In genomic region chr2:85413592-85414421, GRCh38 we compare ENCODE assay signal across 1 cellular context.
TF ChIP-seq lines count a peak whose summit lies in the region.

No MANE protein-coding gene starts in this region.

TF ChIP-seq in K562, 482 proteins besides CTCF, POLR2A, EP300 and RAD21 (continued from another document and continues in another):
- TF ChIP-seq, protein P1, sequence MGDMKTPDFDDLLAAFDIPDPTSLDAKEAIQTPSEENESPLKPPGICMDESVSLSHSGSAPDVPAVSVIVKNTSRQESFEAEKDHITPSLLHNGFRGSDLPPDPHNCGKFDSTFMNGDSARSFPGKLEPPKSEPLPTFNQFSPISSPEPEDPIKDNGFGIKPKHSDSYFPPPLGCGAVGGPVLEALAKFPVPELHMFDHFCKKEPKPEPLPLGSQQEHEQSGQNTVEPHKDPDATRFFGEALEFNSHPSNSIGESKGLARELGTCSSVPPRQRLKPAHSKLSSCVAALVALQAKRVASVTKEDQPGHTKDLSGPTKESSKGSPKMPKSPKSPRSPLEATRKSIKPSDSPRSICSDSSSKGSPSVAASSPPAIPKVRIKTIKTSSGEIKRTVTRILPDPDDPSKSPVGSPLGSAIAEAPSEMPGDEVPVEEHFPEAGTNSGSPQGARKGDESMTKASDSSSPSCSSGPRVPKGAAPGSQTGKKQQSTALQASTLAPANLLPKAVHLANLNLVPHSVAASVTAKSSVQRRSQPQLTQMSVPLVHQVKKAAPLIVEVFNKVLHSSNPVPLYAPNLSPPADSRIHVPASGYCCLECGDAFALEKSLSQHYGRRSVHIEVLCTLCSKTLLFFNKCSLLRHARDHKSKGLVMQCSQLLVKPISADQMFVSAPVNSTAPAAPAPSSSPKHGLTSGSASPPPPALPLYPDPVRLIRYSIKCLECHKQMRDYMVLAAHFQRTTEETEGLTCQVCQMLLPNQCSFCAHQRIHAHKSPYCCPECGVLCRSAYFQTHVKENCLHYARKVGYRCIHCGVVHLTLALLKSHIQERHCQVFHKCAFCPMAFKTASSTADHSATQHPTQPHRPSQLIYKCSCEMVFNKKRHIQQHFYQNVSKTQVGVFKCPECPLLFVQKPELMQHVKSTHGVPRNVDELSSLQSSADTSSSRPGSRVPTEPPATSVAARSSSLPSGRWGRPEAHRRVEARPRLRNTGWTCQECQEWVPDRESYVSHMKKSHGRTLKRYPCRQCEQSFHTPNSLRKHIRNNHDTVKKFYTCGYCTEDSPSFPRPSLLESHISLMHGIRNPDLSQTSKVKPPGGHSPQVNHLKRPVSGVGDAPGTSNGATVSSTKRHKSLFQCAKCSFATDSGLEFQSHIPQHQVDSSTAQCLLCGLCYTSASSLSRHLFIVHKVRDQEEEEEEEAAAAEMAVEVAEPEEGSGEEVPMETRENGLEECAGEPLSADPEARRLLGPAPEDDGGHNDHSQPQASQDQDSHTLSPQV (IDR thresholded peaks at IDR 0.05): peak; percentile 69; the same call in 1 of the 2 replicates
- TF ChIP-seq ZNF695 (CRISPR knock-in tag; IDR thresholded peaks at IDR 0.05) (no peak), ZFP30 (CRISPR knock-in tag; IDR thresholded peaks at IDR 0.05; ENCODE audit: borderline replicate concordance) (no peak), MAFG (tag; conservative IDR thresholded peaks at IDR 0.05) (no peak), TARDBP (IDR thresholded peaks at IDR 0.05) (no peak), ZNF830 (CRISPR knock-in tag; IDR thresholded peaks at IDR 0.05) (no peak), ZNF134 (CRISPR knock-in tag; conservative IDR thresholded peaks at IDR 0.05) (no peak), TFAM (CRISPR knock-in tag; conservative IDR thresholded peaks at IDR 0.05) (no peak), SMARCB1 (IDR thresholded peaks at IDR 0.05; ENCODE audit: insufficient read length, low read depth) (no peak), KDM1A (IDR thresholded peaks at IDR 0.05) (no peak), ADNP (tag; IDR thresholded peaks at IDR 0.05) (no peak), ARNT (IDR thresholded peaks at IDR 0.05) (no peak), PHF8 (IDR thresholded peaks at IDR 0.05; ENCODE audit: borderline replicate concordance, low read length) (peak; percentile 49; the same call in 1 of the 2 replicates), SP1 (CRISPR knock-in tag; IDR thresholded peaks at IDR 0.05) (peak; percentile 31; the same call in 1 of the 2 replicates), NR3C1 (CRISPR knock-in tag; IDR thresholded peaks at IDR 0.05) (no peak), ZNF766 (CRISPR knock-in tag; conservative IDR thresholded peaks at IDR 0.05) (no peak), GTF2A2 (tag; IDR thresholded peaks at IDR 0.05) (no peak), MEF2D (tag; conservative IDR thresholded peaks at IDR 0.05; ENCODE audit: low read depth) (no peak), TRIM28 (IDR thresholded peaks at IDR 0.05) (no peak), NCOA6 (IDR thresholded peaks at IDR 0.05) (no peak), MAFK (IDR thresholded peaks at IDR 0.05; ENCODE audit: low read length) (no peak), GABPB1 (CRISPR knock-in tag; IDR thresholded peaks at IDR 0.05) (no peak), NFE2 (IDR thresholded peaks at IDR 0.05; ENCODE audit: low read depth) (no peak), TOE1 (IDR thresholded peaks at IDR 0.05; ENCODE audit: borderline replicate concordance) (no peak), TOE1 (CRISPR knock-in tag; IDR thresholded peaks at IDR 0.05; ENCODE audit: borderline replicate concordance, low read depth) (no peak), POLR3A (IDR thresholded peaks at IDR 0.05; ENCODE audit: borderline replicate concordance, extremely low read depth, insufficient read depth, insufficient read length) (no peak), CAMTA2 (CRISPR knock-in tag; conservative IDR thresholded peaks at IDR 0.05) (no peak), EP400 (IDR thresholded peaks at IDR 0.05) (peak; percentile 43; the same call in 1 of the 2 replicates), ZNF764 (CRISPR knock-in tag; IDR thresholded peaks at IDR 0.05; ENCODE audit: low read depth) (no peak), SIN3A (IDR thresholded peaks at IDR 0.05; ENCODE audit: borderline replicate concordance in 2 of 2, control insufficient read depth in 1 of 2, low read depth in 2 of 2, low read length in 2 of 2) (no peak), ZNF124 (CRISPR knock-in tag; IDR thresholded peaks at IDR 0.05) (no peak), CTCFL (IDR thresholded peaks at IDR 0.05; ENCODE audit: borderline replicate concordance, insufficient read depth, low read depth, low read length, poor library complexity, severe bottlenecking) (no peak), CXXC5 (CRISPR knock-in tag; IDR thresholded peaks at IDR 0.05) (peak; percentile 54), ZNF76 (CRISPR knock-in tag; IDR thresholded peaks at IDR 0.05; ENCODE audit: borderline replicate concordance) (no peak), NFATC3 (IDR thresholded peaks at IDR 0.05) (no peak), ZBED1 (IDR thresholded peaks at IDR 0.05) (no peak), KAT8 (IDR thresholded peaks at IDR 0.05; ENCODE audit: low read depth) (no peak), ETV1 (tag; conservative IDR thresholded peaks at IDR 0.05; ENCODE audit: low read depth) (no peak), ILF3 (IDR thresholded peaks at IDR 0.05; ENCODE audit: borderline replicate concordance) (no peak; the same call in 1 of the 2 replicates), SMAD2 (IDR thresholded peaks at IDR 0.05; ENCODE audit: low read depth, low read length) (no peak), CHD1 (IDR thresholded peaks at IDR 0.05; ENCODE audit: low read length) (no peak), CBFA2T3 (IDR thresholded peaks at IDR 0.05) (no peak), BRD9 (IDR thresholded peaks at IDR 0.05; ENCODE audit: low read depth, partially characterized antibody) (peak; percentile 11), ZNF507 (tag; conservative IDR thresholded peaks at IDR 0.05) (no peak), EZH2 (IDR thresholded peaks at IDR 0.05; ENCODE audit: borderline replicate concordance, low read depth, low read length) (no peak), ZNF384 (IDR thresholded peaks at IDR 0.05; ENCODE audit: low read depth, low read length) (no peak), MYBL2 (IDR thresholded peaks at IDR 0.05; ENCODE audit: low read depth) (no peak), MYBL2 (CRISPR knock-in tag; IDR thresholded peaks at IDR 0.05; ENCODE audit: borderline replicate concordance) (no peak), ZSCAN29 (IDR thresholded peaks at IDR 0.05) (no peak), ARID1B (IDR thresholded peaks at IDR 0.05) (peak; percentile 63), ZFPM2 (CRISPR knock-in tag; IDR thresholded peaks at IDR 0.05) (no peak), NUFIP1 (IDR thresholded peaks at IDR 0.05; ENCODE audit: partially characterized antibody) (no peak), NR1H2 (CRISPR knock-in tag; IDR thresholded peaks at IDR 0.05) (no peak), ZFX (CRISPR knock-in tag; IDR thresholded peaks at IDR 0.05) (peak; percentile 31), CGGBP1 (CRISPR knock-in tag; IDR thresholded peaks at IDR 0.05) (no peak), ZNF511 (CRISPR knock-in tag; IDR thresholded peaks at IDR 0.05) (no peak), PHF20 (IDR thresholded peaks at IDR 0.05; ENCODE audit: partially characterized antibody) (no peak), TCF7 (IDR thresholded peaks at IDR 0.05; ENCODE audit: borderline replicate concordance) (no peak)
- TF ChIP-seq, protein P2, sequence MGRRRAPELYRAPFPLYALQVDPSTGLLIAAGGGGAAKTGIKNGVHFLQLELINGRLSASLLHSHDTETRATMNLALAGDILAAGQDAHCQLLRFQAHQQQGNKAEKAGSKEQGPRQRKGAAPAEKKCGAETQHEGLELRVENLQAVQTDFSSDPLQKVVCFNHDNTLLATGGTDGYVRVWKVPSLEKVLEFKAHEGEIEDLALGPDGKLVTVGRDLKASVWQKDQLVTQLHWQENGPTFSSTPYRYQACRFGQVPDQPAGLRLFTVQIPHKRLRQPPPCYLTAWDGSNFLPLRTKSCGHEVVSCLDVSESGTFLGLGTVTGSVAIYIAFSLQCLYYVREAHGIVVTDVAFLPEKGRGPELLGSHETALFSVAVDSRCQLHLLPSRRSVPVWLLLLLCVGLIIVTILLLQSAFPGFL (CRISPR knock-in tag; IDR thresholded peaks at IDR 0.05): no peak
- TF ChIP-seq, protein P3, sequence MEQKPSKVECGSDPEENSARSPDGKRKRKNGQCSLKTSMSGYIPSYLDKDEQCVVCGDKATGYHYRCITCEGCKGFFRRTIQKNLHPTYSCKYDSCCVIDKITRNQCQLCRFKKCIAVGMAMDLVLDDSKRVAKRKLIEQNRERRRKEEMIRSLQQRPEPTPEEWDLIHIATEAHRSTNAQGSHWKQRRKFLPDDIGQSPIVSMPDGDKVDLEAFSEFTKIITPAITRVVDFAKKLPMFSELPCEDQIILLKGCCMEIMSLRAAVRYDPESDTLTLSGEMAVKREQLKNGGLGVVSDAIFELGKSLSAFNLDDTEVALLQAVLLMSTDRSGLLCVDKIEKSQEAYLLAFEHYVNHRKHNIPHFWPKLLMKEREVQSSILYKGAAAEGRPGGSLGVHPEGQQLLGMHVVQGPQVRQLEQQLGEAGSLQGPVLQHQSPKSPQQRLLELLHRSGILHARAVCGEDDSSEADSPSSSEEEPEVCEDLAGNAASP (IDR thresholded peaks at IDR 0.05): no peak
- TF ChIP-seq, protein P4, sequence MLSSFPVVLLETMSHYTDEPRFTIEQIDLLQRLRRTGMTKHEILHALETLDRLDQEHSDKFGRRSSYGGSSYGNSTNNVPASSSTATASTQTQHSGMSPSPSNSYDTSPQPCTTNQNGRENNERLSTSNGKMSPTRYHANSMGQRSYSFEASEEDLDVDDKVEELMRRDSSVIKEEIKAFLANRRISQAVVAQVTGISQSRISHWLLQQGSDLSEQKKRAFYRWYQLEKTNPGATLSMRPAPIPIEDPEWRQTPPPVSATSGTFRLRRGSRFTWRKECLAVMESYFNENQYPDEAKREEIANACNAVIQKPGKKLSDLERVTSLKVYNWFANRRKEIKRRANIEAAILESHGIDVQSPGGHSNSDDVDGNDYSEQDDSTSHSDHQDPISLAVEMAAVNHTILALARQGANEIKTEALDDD (IDR thresholded peaks at IDR 0.05): peak; percentile 48
- TF ChIP-seq, protein P5, sequence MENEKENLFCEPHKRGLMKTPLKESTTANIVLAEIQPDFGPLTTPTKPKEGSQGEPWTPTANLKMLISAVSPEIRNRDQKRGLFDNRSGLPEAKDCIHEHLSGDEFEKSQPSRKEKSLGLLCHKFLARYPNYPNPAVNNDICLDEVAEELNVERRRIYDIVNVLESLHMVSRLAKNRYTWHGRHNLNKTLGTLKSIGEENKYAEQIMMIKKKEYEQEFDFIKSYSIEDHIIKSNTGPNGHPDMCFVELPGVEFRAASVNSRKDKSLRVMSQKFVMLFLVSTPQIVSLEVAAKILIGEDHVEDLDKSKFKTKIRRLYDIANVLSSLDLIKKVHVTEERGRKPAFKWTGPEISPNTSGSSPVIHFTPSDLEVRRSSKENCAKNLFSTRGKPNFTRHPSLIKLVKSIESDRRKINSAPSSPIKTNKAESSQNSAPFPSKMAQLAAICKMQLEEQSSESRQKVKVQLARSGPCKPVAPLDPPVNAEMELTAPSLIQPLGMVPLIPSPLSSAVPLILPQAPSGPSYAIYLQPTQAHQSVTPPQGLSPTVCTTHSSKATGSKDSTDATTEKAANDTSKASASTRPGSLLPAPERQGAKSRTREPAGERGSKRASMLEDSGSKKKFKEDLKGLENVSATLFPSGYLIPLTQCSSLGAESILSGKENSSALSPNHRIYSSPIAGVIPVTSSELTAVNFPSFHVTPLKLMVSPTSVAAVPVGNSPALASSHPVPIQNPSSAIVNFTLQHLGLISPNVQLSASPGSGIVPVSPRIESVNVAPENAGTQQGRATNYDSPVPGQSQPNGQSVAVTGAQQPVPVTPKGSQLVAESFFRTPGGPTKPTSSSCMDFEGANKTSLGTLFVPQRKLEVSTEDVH (IDR thresholded peaks at IDR 0.05; ENCODE audit: low read depth, partially characterized antibody): no peak
- TF ChIP-seq, protein P6, sequence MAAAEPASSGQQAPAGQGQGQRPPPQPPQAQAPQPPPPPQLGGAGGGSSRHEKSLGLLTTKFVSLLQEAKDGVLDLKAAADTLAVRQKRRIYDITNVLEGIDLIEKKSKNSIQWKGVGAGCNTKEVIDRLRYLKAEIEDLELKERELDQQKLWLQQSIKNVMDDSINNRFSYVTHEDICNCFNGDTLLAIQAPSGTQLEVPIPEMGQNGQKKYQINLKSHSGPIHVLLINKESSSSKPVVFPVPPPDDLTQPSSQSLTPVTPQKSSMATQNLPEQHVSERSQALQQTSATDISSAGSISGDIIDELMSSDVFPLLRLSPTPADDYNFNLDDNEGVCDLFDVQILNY (CRISPR knock-in tag; IDR thresholded peaks at IDR 0.05): no peak
